ENCODE assay signal across 24 cellular contexts in genomic region chr3:142709207-142709606, GRCh38.
"Had no signal": no experiment of that assay in that cellular context is flagged by ENCODE, and none has a peak within 500 bp of the region (broad histone marks: within the 10 kb centered on the region; RNA-seq: fewer than 3 reads in every experiment).

No MANE protein-coding gene starts in this region.

- DNase-seq: colonic mucosa; cortex of kidney; dermis blood vessel endothelial cell; dorsolateral prefrontal cortex; effector CD4-positive, alpha-beta T cell; effector CD8-positive, alpha-beta T cell; effector memory CD4-positive, alpha-beta T cell; effector memory CD8-positive, alpha-beta T cell; endodermal cell; erythroblast; esophagus squamous epithelium; foreskin fibroblast; foreskin keratinocyte; foreskin melanocyte; gastrocnemius medialis; glutamatergic neuron; head of caudate nucleus; heart left ventricle; heart right ventricle had no signal

- H3K27me3 ChIP-seq: colonic mucosa, dorsolateral prefrontal cortex, esophagus muscularis mucosa, esophagus squamous epithelium, foreskin keratinocyte, gastrocnemius medialis, gastroesophageal sphincter, heart left ventricle, heart right ventricle had no signal

- H3K27ac ChIP-seq: colonic mucosa, coronary artery, dorsolateral prefrontal cortex, epithelial cell of prostate, esophagus muscularis mucosa, esophagus squamous epithelium, foreskin keratinocyte, gastrocnemius medialis, gastroesophageal sphincter, heart left ventricle, heart right ventricle had no signal

- ATAC-seq: effector memory CD8-positive, alpha-beta T cell; esophagus mucosa; foreskin keratinocyte; gastrocnemius medialis; gastroesophageal sphincter; heart left ventricle; heart right ventricle had no signal

- H3K4me1 ChIP-seq: colonic mucosa, esophagus squamous epithelium, foreskin keratinocyte, gastrocnemius medialis, heart left ventricle, heart right ventricle had no signal

- H3K9me3 ChIP-seq: colonic mucosa, esophagus muscularis mucosa, esophagus squamous epithelium, gastrocnemius medialis, gastroesophageal sphincter, heart left ventricle, heart right ventricle had no signal

- H3K36me3 ChIP-seq: colonic mucosa, esophagus muscularis mucosa, esophagus squamous epithelium, gastrocnemius medialis, gastroesophageal sphincter, heart left ventricle, heart right ventricle had no signal

- H3K4me3 ChIP-seq: colonic mucosa, coronary artery, dorsolateral prefrontal cortex, esophagus muscularis mucosa, esophagus squamous epithelium, gastrocnemius medialis, gastroesophageal sphincter, heart left ventricle, heart right ventricle had no signal
